Comparison of ENCODE assay signal across 2 cellular contexts in the genomic region with DNA sequence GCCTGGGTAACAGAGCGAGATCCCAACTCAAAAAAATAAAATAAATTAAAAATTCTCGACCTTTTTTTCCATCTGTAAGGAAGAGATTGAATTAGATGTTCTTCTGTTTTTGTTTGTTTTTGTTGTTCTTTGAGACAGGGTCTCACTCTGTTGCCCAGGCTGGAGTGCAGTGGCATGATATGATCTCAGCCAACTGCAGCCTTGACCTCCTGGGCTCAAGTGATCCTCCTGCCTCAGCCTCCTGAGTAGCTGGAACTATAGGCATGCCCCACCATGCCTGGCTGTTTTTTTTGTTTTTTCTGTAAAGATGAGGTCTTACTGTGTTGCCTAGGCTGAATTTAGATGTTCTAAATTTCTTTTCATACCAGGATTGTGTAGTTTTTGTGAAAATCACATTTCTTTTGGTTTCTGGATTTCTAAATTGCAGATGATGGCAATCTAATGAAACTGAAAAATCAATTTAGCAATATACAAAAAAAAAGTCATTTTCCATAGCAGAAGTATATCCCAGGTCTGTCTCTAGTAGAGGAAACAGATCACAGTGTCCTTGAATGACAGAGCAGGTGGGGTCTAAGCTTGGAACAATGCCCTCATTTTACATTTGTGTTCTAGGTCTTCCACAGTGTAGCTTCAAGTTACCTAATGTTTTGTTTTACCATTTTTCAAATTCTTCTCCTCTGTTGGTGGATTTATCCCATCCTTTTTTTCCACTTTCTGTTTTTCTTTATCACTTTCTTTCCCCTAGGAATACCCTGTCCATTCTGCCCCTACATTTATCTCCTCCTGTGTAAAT.
TF ChIP-seq lines count a peak whose summit lies in the region.

No MANE protein-coding gene starts in this region.

TF ChIP-seq in HEK293, 187 proteins besides CTCF, POLR2A, EP300 and RAD21:
- peak; percentile 24; the same call in 1 of the 2 replicates for TF ChIP-seq PRDM1 (tag by site-specific recombination; IDR thresholded peaks at IDR 0.05)
- no peak for TF ChIP-seq ZBTB10 (tag by site-specific recombination; IDR thresholded peaks at IDR 0.05)
- TF ChIP-seq ZNF132 (tag by site-specific recombination; IDR thresholded peaks at IDR 0.05; ENCODE audit: borderline replicate concordance) = no peak
- TF ChIP-seq ZNF121 (tag by site-specific recombination; IDR thresholded peaks at IDR 0.05) = 0 out of 2 replicates have a peak, but pooled peaks have one; percentile 46

TF ChIP-seq in WTC11, 78 proteins besides CTCF, POLR2A, EP300 and RAD21:
- TF ChIP-seq ZNF121 (CRISPR knock-in tag; IDR thresholded peaks at IDR 0.05) (peak; percentile 36; the same call in 1 of the 2 replicates), ATF1 (CRISPR knock-in tag; IDR thresholded peaks at IDR 0.05) (no peak)
